ENCODE assay signal across 11 cellular contexts in the genomic region with DNA sequence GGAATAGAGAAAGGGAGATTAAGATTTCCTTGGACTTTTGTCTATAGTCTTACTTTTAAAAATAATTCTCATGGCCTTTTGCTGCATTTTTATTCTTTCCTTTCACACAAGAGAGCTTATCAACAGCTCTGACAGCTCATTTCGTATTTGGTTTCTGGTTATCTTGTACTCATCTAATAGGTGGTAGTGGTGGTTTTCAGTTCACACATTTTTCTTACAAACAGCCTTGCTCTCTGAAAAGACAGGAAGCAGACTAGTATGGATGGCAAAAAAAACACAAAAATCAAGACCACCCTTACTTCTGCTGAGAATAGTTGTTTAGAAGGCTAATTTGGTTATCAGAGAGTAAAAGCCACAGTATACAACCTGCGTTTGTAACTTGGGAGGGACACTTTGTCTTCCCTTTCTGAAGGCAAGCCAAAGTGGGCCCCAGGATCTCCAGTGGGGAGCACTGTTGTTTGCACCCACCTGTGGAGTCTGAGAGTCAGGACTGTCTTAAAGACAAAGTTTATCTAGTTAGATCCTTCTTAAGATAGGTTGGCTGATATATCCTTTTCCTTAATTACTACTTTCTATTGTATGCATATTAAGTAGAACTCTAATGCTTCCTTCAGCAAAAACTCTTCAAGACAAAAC.
A peak's percentile ranks its signal among the peaks of the same experiment; 100 is the strongest.
DNase-seq lines count a peak whose midpoint lies in the region; ATAC-seq and TF ChIP-seq lines count a peak whose summit lies in the region.
"Had no signal": no experiment of that assay in that cellular context is flagged by ENCODE, and none has a peak within 500 bp of the region (broad histone marks: within the 10 kb centered on the region; RNA-seq: fewer than 3 reads in every experiment).

No MANE protein-coding gene starts in this region.

- H3K4me3 ChIP-seq in GM08714 (ENCODE audit: low read length) (peak overlapping the region; percentile 23; the same call in 1 of the 2 replicates), prostate gland (no peak overlapping the region)

- intact Hi-C loops in prostate gland (cut with DNase I): no loop called here

- peaks cover 5% of the 10 kb centered on the region for H3K27me3 Mint-ChIP-seq in endothelial cell (ENCODE audit: unreplicated experiment)

- 79% methylated on average over 2 of the region's 2 CpGs for WGBS in prostate gland

- TF ChIP-seq CTCF in endothelial cell (IDR thresholded peaks at IDR 0.05; ENCODE audit: unreplicated experiment) (no peak), prostate gland (IDR thresholded peaks at IDR 0.05) (no peak)

- no peaks in the 10 kb centered on the region for H3K36me3 ChIP-seq in prostate gland

- no peak overlapping the region for H3K27ac ChIP-seq in prostate gland

- H3K27me3 ChIP-seq in prostate gland (replicated peaks; ENCODE audit: insufficient read depth): no peaks in the 10 kb centered on the region

- no peaks in the 10 kb centered on the region for H3K9me3 ChIP-seq in prostate gland

- peak overlapping the region; percentile 0 for H3K4me3 Mint-ChIP-seq in endothelial cell (ENCODE audit: unreplicated experiment)

- no peaks in the 10 kb centered on the region for H3K9me3 Mint-ChIP-seq in endothelial cell (ENCODE audit: unreplicated experiment)

- DNase-seq in endothelial cell (ENCODE audit: low spot score) (no peak), NCI-H2196 treated with DMSO at 0.1 percent for 48 hours (lab: John Stamatoyannopoulos, UW; ENCODE audit: unreplicated experiment) (no peak), prostate gland (ENCODE audit: low spot score) (no peak)
- DNase-seq in stimulated activated CD4-positive, alpha-beta T cell treated with anti-CD3 and anti-CD28 coated beads, Interleukin-4, amount 100 ng/mL, for 24 hours: no peak
- no peak for DNase-seq in NK-92 treated with Interleukin-12 subunit alpha and Interleukin-12 subunit beta, amount 100 ng/mL, for 24 hours (lab: John Stamatoyannopoulos, UW)
- DNase-seq: activated CD4-positive, alpha-beta T cell treated with anti-CD3 and anti-CD28 coated beads, Interleukin-2, amount 50 U/mL, for 48 hours; DMS53; NCI-H774 had no signal

- no peaks in the 10 kb centered on the region for H3K4me1 ChIP-seq in prostate gland (replicated peaks)

- H3K36me3 Mint-ChIP-seq in endothelial cell (ENCODE audit: low read depth, unreplicated experiment): peaks cover 27% of the 10 kb centered on the region

- no peak for TF ChIP-seq POLR2A in prostate gland (IDR thresholded peaks at IDR 0.05)

- ATAC-seq in GM21367 (IDR thresholded peaks at IDR 0.05; ENCODE audit: unreplicated experiment) (peak; percentile 48), HG03432 (IDR thresholded peaks at IDR 0.05; ENCODE audit: unreplicated experiment) (peak; percentile 74)

- H3K4me1 Mint-ChIP-seq in endothelial cell (ENCODE audit: unreplicated experiment): peaks cover 78% of the 10 kb centered on the region

- H3K27ac Mint-ChIP-seq in endothelial cell (ENCODE audit: unreplicated experiment): peak overlapping the region; percentile 99
